Comparison of ENCODE assay signal across 1 cellular context in the genomic region with DNA sequence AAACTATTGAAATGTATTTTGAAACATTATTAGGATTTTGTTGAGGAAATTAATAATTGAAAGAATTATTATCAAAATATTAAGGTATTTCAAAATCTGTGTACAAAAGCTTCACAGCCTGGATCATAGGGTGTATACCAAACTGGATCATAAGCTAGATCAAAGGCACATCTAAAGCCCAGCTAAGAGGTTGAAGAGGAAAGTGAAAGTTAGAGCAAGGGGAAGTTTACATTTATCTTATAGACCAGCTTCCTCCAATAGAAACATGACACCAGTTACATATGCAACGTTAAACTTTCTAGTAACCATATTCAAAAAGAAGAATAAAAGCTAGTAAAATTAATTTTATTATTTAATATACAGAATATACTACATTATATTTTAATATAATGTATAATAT.
TF ChIP-seq lines count a peak whose summit lies in the region.

No MANE protein-coding gene starts in this region.

TF ChIP-seq in GM23338, 12 proteins besides CTCF, POLR2A, EP300 and RAD21 (continued from another document):
- TF ChIP-seq, protein P1, sequence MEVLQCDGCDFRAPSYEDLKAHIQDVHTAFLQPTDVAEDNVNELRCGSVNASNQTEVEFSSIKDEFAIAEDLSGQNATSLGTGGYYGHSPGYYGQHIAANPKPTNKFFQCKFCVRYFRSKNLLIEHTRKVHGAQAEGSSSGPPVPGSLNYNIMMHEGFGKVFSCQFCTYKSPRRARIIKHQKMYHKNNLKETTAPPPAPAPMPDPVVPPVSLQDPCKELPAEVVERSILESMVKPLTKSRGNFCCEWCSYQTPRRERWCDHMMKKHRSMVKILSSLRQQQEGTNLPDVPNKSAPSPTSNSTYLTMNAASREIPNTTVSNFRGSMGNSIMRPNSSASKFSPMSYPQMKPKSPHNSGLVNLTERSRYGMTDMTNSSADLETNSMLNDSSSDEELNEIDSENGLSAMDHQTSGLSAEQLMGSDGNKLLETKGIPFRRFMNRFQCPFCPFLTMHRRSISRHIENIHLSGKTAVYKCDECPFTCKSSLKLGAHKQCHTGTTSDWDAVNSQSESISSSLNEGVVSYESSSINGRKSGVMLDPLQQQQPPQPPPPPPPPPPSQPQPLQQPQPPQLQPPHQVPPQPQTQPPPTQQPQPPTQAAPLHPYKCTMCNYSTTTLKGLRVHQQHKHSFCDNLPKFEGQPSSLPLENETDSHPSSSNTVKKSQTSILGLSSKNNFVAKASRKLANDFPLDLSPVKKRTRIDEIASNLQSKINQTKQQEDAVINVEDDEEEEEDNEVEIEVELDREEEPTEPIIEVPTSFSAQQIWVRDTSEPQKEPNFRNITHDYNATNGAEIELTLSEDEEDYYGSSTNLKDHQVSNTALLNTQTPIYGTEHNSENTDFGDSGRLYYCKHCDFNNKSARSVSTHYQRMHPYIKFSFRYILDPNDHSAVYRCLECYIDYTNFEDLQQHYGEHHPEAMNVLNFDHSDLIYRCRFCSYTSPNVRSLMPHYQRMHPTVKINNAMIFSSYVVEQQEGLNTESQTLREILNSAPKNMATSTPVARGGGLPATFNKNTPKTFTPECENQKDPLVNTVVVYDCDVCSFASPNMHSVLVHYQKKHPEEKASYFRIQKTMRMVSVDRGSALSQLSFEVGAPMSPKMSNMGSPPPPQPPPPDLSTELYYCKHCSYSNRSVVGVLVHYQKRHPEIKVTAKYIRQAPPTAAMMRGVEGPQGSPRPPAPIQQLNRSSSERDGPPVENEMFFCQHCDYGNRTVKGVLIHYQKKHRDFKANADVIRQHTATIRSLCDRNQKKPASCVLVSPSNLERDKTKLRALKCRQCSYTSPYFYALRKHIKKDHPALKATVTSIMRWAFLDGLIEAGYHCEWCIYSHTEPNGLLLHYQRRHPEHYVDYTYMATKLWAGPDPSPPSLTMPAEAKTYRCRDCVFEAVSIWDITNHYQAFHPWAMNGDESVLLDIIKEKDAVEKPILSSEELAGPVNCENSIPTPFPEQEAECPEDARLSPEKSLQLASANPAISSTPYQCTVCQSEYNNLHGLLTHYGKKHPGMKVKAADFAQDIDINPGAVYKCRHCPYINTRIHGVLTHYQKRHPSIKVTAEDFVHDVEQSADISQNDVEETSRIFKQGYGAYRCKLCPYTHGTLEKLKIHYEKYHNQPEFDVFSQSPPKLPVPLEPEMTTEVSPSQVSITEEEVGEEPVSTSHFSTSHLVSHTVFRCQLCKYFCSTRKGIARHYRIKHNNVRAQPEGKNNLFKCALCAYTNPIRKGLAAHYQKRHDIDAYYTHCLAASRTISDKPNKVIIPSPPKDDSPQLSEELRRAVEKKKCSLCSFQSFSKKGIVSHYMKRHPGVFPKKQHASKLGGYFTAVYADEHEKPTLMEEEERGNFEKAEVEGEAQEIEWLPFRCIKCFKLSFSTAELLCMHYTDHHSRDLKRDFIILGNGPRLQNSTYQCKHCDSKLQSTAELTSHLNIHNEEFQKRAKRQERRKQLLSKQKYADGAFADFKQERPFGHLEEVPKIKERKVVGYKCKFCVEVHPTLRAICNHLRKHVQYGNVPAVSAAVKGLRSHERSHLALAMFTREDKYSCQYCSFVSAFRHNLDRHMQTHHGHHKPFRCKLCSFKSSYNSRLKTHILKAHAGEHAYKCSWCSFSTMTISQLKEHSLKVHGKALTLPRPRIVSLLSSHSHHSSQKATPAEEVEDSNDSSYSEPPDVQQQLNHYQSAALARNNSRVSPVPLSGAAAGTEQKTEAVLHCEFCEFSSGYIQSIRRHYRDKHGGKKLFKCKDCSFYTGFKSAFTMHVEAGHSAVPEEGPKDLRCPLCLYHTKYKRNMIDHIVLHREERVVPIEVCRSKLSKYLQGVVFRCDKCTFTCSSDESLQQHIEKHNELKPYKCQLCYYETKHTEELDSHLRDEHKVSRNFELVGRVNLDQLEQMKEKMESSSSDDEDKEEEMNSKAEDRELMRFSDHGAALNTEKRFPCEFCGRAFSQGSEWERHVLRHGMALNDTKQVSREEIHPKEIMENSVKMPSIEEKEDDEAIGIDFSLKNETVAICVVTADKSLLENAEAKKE (CRISPR knock-in tag; IDR thresholded peaks at IDR 0.05), result no peak
- TF ChIP-seq, protein P2, sequence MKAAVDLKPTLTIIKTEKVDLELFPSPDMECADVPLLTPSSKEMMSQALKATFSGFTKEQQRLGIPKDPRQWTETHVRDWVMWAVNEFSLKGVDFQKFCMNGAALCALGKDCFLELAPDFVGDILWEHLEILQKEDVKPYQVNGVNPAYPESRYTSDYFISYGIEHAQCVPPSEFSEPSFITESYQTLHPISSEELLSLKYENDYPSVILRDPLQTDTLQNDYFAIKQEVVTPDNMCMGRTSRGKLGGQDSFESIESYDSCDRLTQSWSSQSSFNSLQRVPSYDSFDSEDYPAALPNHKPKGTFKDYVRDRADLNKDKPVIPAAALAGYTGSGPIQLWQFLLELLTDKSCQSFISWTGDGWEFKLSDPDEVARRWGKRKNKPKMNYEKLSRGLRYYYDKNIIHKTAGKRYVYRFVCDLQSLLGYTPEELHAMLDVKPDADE (IDR thresholded peaks at IDR 0.05), result no peak
- TF ChIP-seq POLR2AphosphoS5 (IDR thresholded peaks at IDR 0.05; ENCODE audit: low read depth) (no peak), NANOG (IDR thresholded peaks at IDR 0.05; ENCODE audit: borderline replicate concordance) (no peak), EZH2phosphoT487 (IDR thresholded peaks at IDR 0.05; ENCODE audit: unreplicated experiment) (no peak), EZH2 (IDR thresholded peaks at IDR 0.05; ENCODE audit: low read depth, unreplicated experiment) (no peak), JUNB (IDR thresholded peaks at IDR 0.05; ENCODE audit: unreplicated experiment) (no peak), STAT1 (IDR thresholded peaks at IDR 0.05; ENCODE audit: unreplicated experiment) (no peak), CREB1 (CRISPR knock-in tag; IDR thresholded peaks at IDR 0.05; ENCODE audit: low read depth) (no peak), ZNF114 (CRISPR knock-in tag; IDR thresholded peaks at IDR 0.05) (no peak)
